19 cellular contexts compared by ENCODE assay signal in genomic region chr14:23344481-23344880, GRCh38. TPM values are rescaled to one million over a fixed set of nuclear protein-coding genes. Genes with fewer than 3 reads are reported as not detected.
DNase-seq lines count a peak whose midpoint lies in the region; ATAC-seq and TF ChIP-seq lines count a peak whose summit lies in the region.
"Had no signal": no experiment of that assay in that cellular context is flagged by ENCODE, and none has a peak within 500 bp of the region (broad histone marks: within the 10 kb centered on the region; RNA-seq: fewer than 3 reads in every experiment).

No MANE protein-coding gene starts in this region.

- no peak overlapping the region for H3K27ac ChIP-seq in neural cell (ENCODE audit: low read length)
- H3K27ac ChIP-seq in transverse colon = no peak overlapping the region
- H3K27ac ChIP-seq: RWPE1, SJSA1 had no signal

- no peaks in the 10 kb centered on the region for H3K9me2 ChIP-seq in Loucy (replicated peaks; ENCODE audit: low read depth, low read length)
- no peaks in the 10 kb centered on the region for H3K9me2 ChIP-seq in neural cell (ENCODE audit: insufficient read depth, low read length)

- H3K79me2 ChIP-seq in Loucy (ENCODE audit: insufficient read depth, low read length) (no peaks in the 10 kb centered on the region), neural cell (replicated peaks; ENCODE audit: insufficient read depth, low read length) (no peaks in the 10 kb centered on the region)

- TF ChIP-seq CTCF in BE2C (IDR thresholded peaks at IDR 0.05; ENCODE audit: low read depth, low read length) = peak; percentile 22; the same call in 1 of the 2 replicates
- TF ChIP-seq CTCF in Loucy (conservative IDR thresholded peaks at IDR 0.05; ENCODE audit: low read length) = 0 out of 2 replicates have a peak, but pooled peaks have one; percentile 10
- TF ChIP-seq CTCF in choroid plexus epithelial cell (conservative IDR thresholded peaks at IDR 0.05; ENCODE audit: low read depth, low read length) = peak; percentile 41
- peak; percentile 15 for TF ChIP-seq CTCF in neural cell (IDR thresholded peaks at IDR 0.05; ENCODE audit: poor library complexity, severe bottlenecking)
- no peak for TF ChIP-seq CTCF in transverse colon (IDR thresholded peaks at IDR 0.05)

- H4K20me1 ChIP-seq in Loucy (ENCODE audit: insufficient read depth, low read length, poor library complexity, severe bottlenecking) (no peaks in the 10 kb centered on the region), neural cell (ENCODE audit: insufficient read depth) (no peaks in the 10 kb centered on the region)

- no peaks in the 10 kb centered on the region; the same call in 1 of the 2 replicates for H3K9me3 ChIP-seq in BE2C
- peaks cover 4% of the 10 kb centered on the region; the same call in 1 of the 2 replicates for H3K9me3 ChIP-seq in Loucy (ENCODE audit: insufficient read depth, low read depth, low read length)
- H3K9me3 ChIP-seq in neural cell (ENCODE audit: low read length) = no peaks in the 10 kb centered on the region
- H3K9me3 ChIP-seq in MG63 = peaks cover under 1% of the 10 kb centered on the region; the same call in 1 of the 2 replicates
- H3K9me3 ChIP-seq in transverse colon = peaks cover 0 to 4% of the 10 kb centered on the region in 2 donors
- H3K9me3 ChIP-seq: SJSA1 had no signal

- ATAC-seq in HG02642 (IDR thresholded peaks at IDR 0.05; ENCODE audit: poor library complexity, unreplicated experiment) = no peak

- no peak for TF ChIP-seq RAD21 in neural cell (conservative IDR thresholded peaks at IDR 0.05)

- 48 to 63% methylated on average over 3 of the region's 3 CpGs for WGBS in transverse colon (ENCODE audit: low coverage in 1 of 2), 2 donors

- H3F3A ChIP-seq in Loucy (ENCODE audit: low read depth) = no peaks in the 10 kb centered on the region
- no peaks in the 10 kb centered on the region for H3F3A ChIP-seq in neural cell (ENCODE audit: insufficient read depth, low read length, poor library complexity, severe bottlenecking)

- intact Hi-C loops in transverse colon (cut with DNase I; ENCODE audit: low total_unique reads) = no loop called here

- no peak overlapping the region for H3K9ac ChIP-seq in Loucy (ENCODE audit: low read depth, low read length, poor library complexity, severe bottlenecking)
- H3K9ac ChIP-seq in neural cell (ENCODE audit: low read length) = no peak overlapping the region

- DNase-seq in BE2C (no peak), choroid plexus epithelial cell (ENCODE audit: low read depth) (no peak), T1000 (lab: John Stamatoyannopoulos, UW) (no peak), MG63 (no peak), transverse colon (no peak)
- DNase-seq: CD4-positive, alpha-beta T cell; GF-D8; NCI-H1092; NCI-H1694; NCI-H2107; NCI-H345; NCI-H69; SW 1271 had no signal

- H3K4me1 ChIP-seq in BE2C (no peaks in the 10 kb centered on the region), Loucy (ENCODE audit: insufficient read depth, low read length, poor library complexity, severe bottlenecking) (no peaks in the 10 kb centered on the region), transverse colon (no peaks in the 10 kb centered on the region)
- H3K4me1 ChIP-seq: SJSA1 had no signal

- no peak overlapping the region for H3K4me2 ChIP-seq in Loucy (ENCODE audit: low read depth, low read length, poor library complexity, severe bottlenecking)
- no peak overlapping the region for H3K4me2 ChIP-seq in neural cell (ENCODE audit: low read length)

- in situ Hi-C loops in transverse colon (cut with MboI; ENCODE audit: low pct_ligation_motif_present in 1 of 4, low pct_unique_long_range_greater_than_20kb in 1 of 4, low sequenced_read_pairs in 3 of 4) = loop anchor here in 2 of 4 donors (25.0 kb wide), 1 partner anchor 218 kb away; the partner anchor contains the start of genes AP1G2 (in 2 of the 2), THTPA (in 2 of the 2) and ZFHX2 (in 2 of the 2)

- H2AFZ ChIP-seq in Loucy (ENCODE audit: low read length) (no peak overlapping the region; the same call in 1 of the 2 replicates), neural cell (ENCODE audit: low read depth, low read length) (no peak overlapping the region)

- no peaks in the 10 kb centered on the region for H3K36me3 ChIP-seq in BE2C
- H3K36me3 ChIP-seq in Loucy (ENCODE audit: insufficient read depth, low read length) = no peaks in the 10 kb centered on the region
- H3K36me3 ChIP-seq in neural cell (ENCODE audit: insufficient read depth, low read length) = no peaks in the 10 kb centered on the region
- no peaks in the 10 kb centered on the region for H3K36me3 ChIP-seq in MG63
- H3K36me3 ChIP-seq in transverse colon = no peaks in the 10 kb centered on the region
- H3K36me3 ChIP-seq: SJSA1 had no signal

- no peak for TF ChIP-seq EP300 in neural cell (conservative IDR thresholded peaks at IDR 0.05; ENCODE audit: poor library complexity, severe bottlenecking)
- TF ChIP-seq EP300 in transverse colon (IDR thresholded peaks at IDR 0.05; ENCODE audit: low read depth) = no peak

- H3K4me3 ChIP-seq in BE2C (ENCODE audit: low read depth, low read length) = no peak overlapping the region
- H3K4me3 ChIP-seq in Loucy (ENCODE audit: low read length, poor library complexity, severe bottlenecking) = no peak overlapping the region
- H3K4me3 ChIP-seq in choroid plexus epithelial cell (ENCODE audit: low read depth, low read length) = no peak overlapping the region
- H3K4me3 ChIP-seq in neural cell (ENCODE audit: low read length) = no peak overlapping the region
- H3K4me3 ChIP-seq in MG63 = no peak overlapping the region
- H3K4me3 ChIP-seq in transverse colon = no peak overlapping the region
- H3K4me3 ChIP-seq: SJSA1 had no signal

- H3K27me3 ChIP-seq in BE2C (no peaks in the 10 kb centered on the region; the same call in 1 of the 2 replicates), Loucy (ENCODE audit: insufficient read depth, low read length, poor library complexity, severe bottlenecking) (no peaks in the 10 kb centered on the region), neural cell (ENCODE audit: insufficient read depth, low read depth, low read length) (no peaks in the 10 kb centered on the region), MG63 (no peaks in the 10 kb centered on the region), transverse colon (peaks cover 5% of the 10 kb centered on the region)

- no peak for TF ChIP-seq POLR2A in transverse colon (IDR thresholded peaks at IDR 0.05)

TF ChIP-seq in neural cell, 6 proteins besides CTCF, POLR2A, EP300 and RAD21 (continues in another document):
- TF ChIP-seq SMC3 (conservative IDR thresholded peaks at IDR 0.05; ENCODE audit: poor library complexity) (no peak), REST (IDR thresholded peaks at IDR 0.05; ENCODE audit: borderline replicate concordance) (no peak), MXI1 (conservative IDR thresholded peaks at IDR 0.05; ENCODE audit: poor library complexity, severe bottlenecking) (no peak), EZH2 (IDR thresholded peaks at IDR 0.05; ENCODE audit: borderline replicate concordance, insufficient read depth, low read length, poor library complexity, severe bottlenecking) (no peak)

RNA-seq across cellular contexts. Expression of gene SLC22A17, which starts 8.2 kb away (rescaled TPM):
- polyA plus RNA-seq in BE2C (2012; ENCODE audit: insufficient read depth, insufficient read length, low read depth) = 38.5 TPM
- polyA plus RNA-seq in neural cell = 182 and 201 TPM in 2 replicates
- polyA minus RNA-seq in neural cell = 136 and 168 TPM in 2 replicates
- 6.1 TPM in 1 of 2 replicates, not detected in the other for total RNA-seq in MG63 (2014; rRNA removed; shearing (Covaris generic); ENCODE audit: low replicate concordance)
- 10 to 100 TPM in 1 of 4 donors, 1 to 10 TPM in 3; 4.0 to 14.2 (median 8.5) TPM for total RNA-seq in transverse colon

RNA-seq across cellular contexts. Expression of gene EFS, which starts 20.5 kb away (rescaled TPM):
- not detected for polyA plus RNA-seq in BE2C (2012; ENCODE audit: insufficient read depth, insufficient read length, low read depth)
- polyA plus RNA-seq in neural cell = 0.48 and 0.92 TPM in 2 replicates
- polyA minus RNA-seq in neural cell = 1.3 and 1.5 TPM in 2 replicates
- total RNA-seq in MG63 (2014; rRNA removed; shearing (Covaris generic); ENCODE audit: low replicate concordance) = 7.5 and 9.0 TPM in 2 replicates
- 10 to 100 TPM in 1 of 4 donors, 1 to 10 TPM in 2, under 1 TPM in 1; 0.60 to 10.5 (median 3.3) TPM for total RNA-seq in transverse colon
- total RNA-seq: CD4-positive, alpha-beta T cell; H4; SJSA1 had no signal

RNA-seq across cellular contexts. Expression of gene PABPN1, which starts 23.2 kb away (rescaled TPM):
- polyA plus RNA-seq in BE2C (2012; ENCODE audit: insufficient read depth, insufficient read length, low read depth) = 156 TPM
- 431 and 532 TPM in 2 replicates for polyA plus RNA-seq in neural cell
- polyA minus RNA-seq in neural cell = 80.8 and 103 TPM in 2 replicates
- 48.3 and 89.9 TPM in 2 replicates for total RNA-seq in MG63 (2014; rRNA removed; shearing (Covaris generic); ENCODE audit: low replicate concordance)
- 100 to 1,000 TPM in 1 of 4 donors, 10 to 100 TPM in 3; 50.0 to 149 (median 63.7) TPM for total RNA-seq in transverse colon

RNA-seq across cellular contexts. Expression of gene IL25, which starts 28.1 kb away (rescaled TPM):
- not detected for polyA plus RNA-seq in BE2C (2012; ENCODE audit: insufficient read depth, insufficient read length, low read depth)
- not detected in 2 replicates for polyA plus RNA-seq in neural cell
- not detected in 2 replicates for polyA minus RNA-seq in neural cell
- total RNA-seq in MG63 (2014; rRNA removed; shearing (Covaris generic); ENCODE audit: low replicate concordance) = not detected in 2 replicates
- total RNA-seq in transverse colon = not detected
- total RNA-seq: CD4-positive, alpha-beta T cell; H4; SJSA1 had no signal

RNA-seq across cellular contexts. Expression of gene CMTM5, which starts 32.4 kb away (rescaled TPM):
- polyA plus RNA-seq in BE2C (2012; ENCODE audit: insufficient read depth, insufficient read length, low read depth) = not detected
- not detected in 2 replicates for polyA plus RNA-seq in neural cell
- polyA minus RNA-seq in neural cell = not detected in 2 replicates
- total RNA-seq in MG63 (2014; rRNA removed; shearing (Covaris generic); ENCODE audit: low replicate concordance) = not detected in 2 replicates
- total RNA-seq in transverse colon = 1 to 10 TPM in 1 of 4 donors, under 1 TPM in 1, not detected in 2; 0.64 to 1.1 TPM
- total RNA-seq: CD4-positive, alpha-beta T cell; H4; SJSA1 had no signal

Comparison
In these comparisons a context has a peak if more than half of its experiments do, and no peak if none do; other contexts are left out.
1. CTCF ChIP-seq: peak in BE2C (single experiment), Loucy (single experiment), choroid plexus epithelial cell (single experiment) and neural cell (single experiment); none in transverse colon (0 of 5).